Comparison of ENCODE assay signal across 18 cellular contexts in genomic region chr12:63804746-63805145, GRCh38. TPM values are rescaled to one million over a fixed set of nuclear protein-coding genes. Genes with fewer than 3 reads are reported as not detected.
"Had no signal": no experiment of that assay in that cellular context is flagged by ENCODE, and none has a peak within 500 bp of the region (broad histone marks: within the 10 kb centered on the region; RNA-seq: fewer than 3 reads in every experiment).

No MANE protein-coding gene starts in this region.

- H3K9me3 Mint-ChIP-seq: endodermal cell; naive thymus-derived CD8-positive, alpha-beta T cell had no signal

- H3K27ac ChIP-seq: colonic mucosa, heart left ventricle, ovary, right atrium auricular region, sigmoid colon had no signal

- H3K4me3 Mint-ChIP-seq: endodermal cell; naive thymus-derived CD8-positive, alpha-beta T cell had no signal

- DNase-seq: colonic mucosa; dermis blood vessel endothelial cell; endodermal cell; erythroblast; heart left ventricle; hippocampal formation; kidney glomerular epithelial cell; mammary epithelial cell; mucosa of descending colon; naive thymus-derived CD8-positive, alpha-beta T cell; ovary; sigmoid colon; small intestine; stimulated activated CD4-positive, alpha-beta T cell treated with anti-CD3 and anti-CD28 coated beads, Interleukin-2, amount 100 ng/mL, for 48 hours; stimulated activated naive CD4-positive, alpha-beta T cell treated with Interleukin-2 at 50 U/mL for 16 hours; trophoblast cell had no signal

- H3K9me3 ChIP-seq: colonic mucosa, heart left ventricle, mucosa of descending colon, ovary, right atrium auricular region, sigmoid colon had no signal

- H3K27me3 ChIP-seq: colonic mucosa, heart left ventricle, ovary, right atrium auricular region, sigmoid colon had no signal

- ATAC-seq: heart left ventricle; left lobe of liver; mucosa of descending colon; naive thymus-derived CD8-positive, alpha-beta T cell had no signal

- H3K4me1 ChIP-seq: colonic mucosa, heart left ventricle, right atrium auricular region, sigmoid colon had no signal

- H3K4me3 ChIP-seq: colonic mucosa, heart left ventricle, mucosa of descending colon, ovary, right atrium auricular region, sigmoid colon had no signal

- H3K27me3 Mint-ChIP-seq: naive thymus-derived CD8-positive, alpha-beta T cell had no signal

- H3K4me1 Mint-ChIP-seq: endodermal cell; naive thymus-derived CD8-positive, alpha-beta T cell had no signal

- H3K27ac Mint-ChIP-seq: endodermal cell; naive thymus-derived CD8-positive, alpha-beta T cell had no signal

- H3K36me3 ChIP-seq: colonic mucosa, ovary had no signal

RNA-seq across cellular contexts. Expression of gene SRGAP1, which starts 39.8 kb away (rescaled TPM):
- total RNA-seq: naive thymus-derived CD8-positive, alpha-beta T cell had no signal
